Comparison of ENCODE assay signal across 22 cellular contexts in genomic region chr10:77590344-77591237, GRCh38. TPM values are rescaled to one million over a fixed set of nuclear protein-coding genes. Genes with fewer than 3 reads are reported as not detected.
DNase-seq lines count a peak whose midpoint lies in the region; ATAC-seq, FAIRE-seq and TF ChIP-seq lines count a peak whose summit lies in the region.
"Had no signal": no experiment of that assay in that cellular context is flagged by ENCODE, and none has a peak within 500 bp of the region (broad histone marks: within the 10 kb centered on the region; RNA-seq: fewer than 3 reads in every experiment).

No MANE protein-coding gene starts in this region.

- intact Hi-C loops in adrenal gland (cut with DNase I) = no loop called here
- intact Hi-C loops in left ventricle myocardium inferior (cut with micrococcal nuclease) = no loop called here
- intact Hi-C loops in sigmoid colon (cut with DNase I) = loop anchor here (5.0 kb wide), 2 partner anchors 42 to 413 kb away; no protein-coding TSS in a partner anchor
- intact Hi-C loops in prostate gland (cut with DNase I) = loop anchor here (5.0 kb wide), 1 partner anchor 47 kb away; the partner anchor contains the start of gene KCNMA1

- 78 to 83% (median 80%) methylated on average over 10 to 32 of the region's 32 CpGs for WGBS in adrenal gland, 4 donors
- 92 to 93% methylated on average over 32 of the region's 32 CpGs for WGBS in sigmoid colon, 2 donors
- 91% methylated on average over 32 of the region's 32 CpGs for WGBS in prostate gland

- H3K9me3 ChIP-seq in adrenal gland (replicated peaks in 1 of 3) (no peaks in the 10 kb centered on the region), left ventricle myocardium inferior (replicated peaks) (no peaks in the 10 kb centered on the region), sigmoid colon (no peaks in the 10 kb centered on the region), prostate gland (no peaks in the 10 kb centered on the region)
- H3K9me3 ChIP-seq: upper lobe of right lung had no signal

- H3K4me3 ChIP-seq in adrenal gland (no peak overlapping the region), left ventricle myocardium inferior (no peak overlapping the region), sigmoid colon (no peak overlapping the region), prostate gland (no peak overlapping the region)
- H3K4me3 ChIP-seq: SK-N-MC, upper lobe of right lung had no signal

- ATAC-seq in HG02970 (IDR thresholded peaks at IDR 0.05; ENCODE audit: low FRiP score, unreplicated experiment) = no peak
- ATAC-seq: activated naive CD4-positive, alpha-beta T cell treated with anti-CD3 and anti-CD28 coated beads, Interleukin-2, amount 50 U/mL, for 72 hours; upper lobe of right lung had no signal

- TF ChIP-seq CTCF in adrenal gland (IDR thresholded peaks at IDR 0.05) (no peak), left ventricle myocardium inferior (IDR thresholded peaks at IDR 0.05; ENCODE audit: borderline replicate concordance) (no peak), sigmoid colon (IDR thresholded peaks at IDR 0.05) (no peak), prostate gland (IDR thresholded peaks at IDR 0.05) (no peak), D721Med (IDR thresholded peaks at IDR 0.05; ENCODE audit: insufficient read depth, missing control alignments) (no peak)

- peaks cover 0 to 28% of the 10 kb centered on the region in 2 donors for H3K4me1 ChIP-seq in adrenal gland (replicated peaks in 1 of 2)
- peaks cover 9% of the 10 kb centered on the region for H3K4me1 ChIP-seq in left ventricle myocardium inferior
- H3K4me1 ChIP-seq in sigmoid colon = peaks cover 0 to 94% (median 83%) of the 10 kb centered on the region in 4 donors
- no peaks in the 10 kb centered on the region for H3K4me1 ChIP-seq in prostate gland (replicated peaks)
- H3K4me1 ChIP-seq: upper lobe of right lung had no signal

- H3K27ac ChIP-seq in adrenal gland = peak overlapping the region in 2 of 5 donors; percentile 6 to 21
- peak overlapping the region; percentile 36 for H3K27ac ChIP-seq in left ventricle myocardium inferior (replicated peaks)
- peak overlapping the region; percentile 86 to 90 (median 87) for H3K27ac ChIP-seq in sigmoid colon
- no peak overlapping the region for H3K27ac ChIP-seq in prostate gland
- H3K27ac ChIP-seq: SK-N-MC, upper lobe of right lung had no signal

- TF ChIP-seq POLR2A in adrenal gland (IDR thresholded peaks at IDR 0.05) (no peak), sigmoid colon (IDR thresholded peaks at IDR 0.05) (no peak), prostate gland (IDR thresholded peaks at IDR 0.05) (no peak)

- peak; percentile 33 for DNase-seq in DMS 273 treated with DMSO at 0.1 percent for 48 hours (lab: John Stamatoyannopoulos, UW)
- DNase-seq in adrenal gland = peak in 6 of 7 donors; percentile 42 to 80 (median 58)
- no peak for DNase-seq in left ventricle myocardium inferior
- DNase-seq in sigmoid colon = peak; percentile 86
- DNase-seq in prostate gland (ENCODE audit: low spot score) = no peak
- no peak for DNase-seq in D721Med (ENCODE audit: insufficient read length, low spot score)
- DNase-seq in NCI-H1105 treated with DMSO at 0.1 percent for 48 hours (lab: John Stamatoyannopoulos, UW) = no peak
- DNase-seq: activated CD4-positive, alpha-beta T cell treated with anti-CD3 and anti-CD28 coated beads, Interleukin-2, amount 10 ng/mL, durations not matched to agents 24 days and 14 days; C1 segment of cervical spinal cord; DMS153; effector memory CD4-positive, alpha-beta T cell; H9; NCI-H1417; NCI-H524 treated with DMSO at 0.1 percent for 48 hours; stimulated activated CD4-positive, alpha-beta T cell treated with anti-CD3 and anti-CD28 coated beads, Interleukin-12 subunit alpha, Interleukin-12 subunit beta, amount 100 ng/mL, for 4 hours; stimulated activated CD4-positive, alpha-beta T cell treated with anti-CD3 and anti-CD28 coated beads, Interleukin-4, amount 100 ng/mL, for 4 hours; T-helper 2 cell; upper lobe of right lung had no signal

- no peak for TF ChIP-seq EP300 in sigmoid colon (IDR thresholded peaks at IDR 0.05)

- H3K36me3 ChIP-seq in adrenal gland (replicated peaks in 1 of 2) = no peaks in the 10 kb centered on the region
- H3K36me3 ChIP-seq in left ventricle myocardium inferior = no peaks in the 10 kb centered on the region
- no peaks in the 10 kb centered on the region for H3K36me3 ChIP-seq in sigmoid colon
- H3K36me3 ChIP-seq in prostate gland = no peaks in the 10 kb centered on the region
- H3K36me3 ChIP-seq: upper lobe of right lung had no signal

- FAIRE-seq in D721Med (lab: Jason Lieb, UNC) = no peak
- FAIRE-seq: G401.6 had no signal

- H3K27me3 ChIP-seq in adrenal gland (no peaks in the 10 kb centered on the region), left ventricle myocardium inferior (ENCODE audit: low read depth) (peaks cover 7% of the 10 kb centered on the region), sigmoid colon (no peaks in the 10 kb centered on the region), prostate gland (replicated peaks; ENCODE audit: insufficient read depth) (no peaks in the 10 kb centered on the region)
- H3K27me3 ChIP-seq: upper lobe of right lung had no signal

RNA-seq across cellular contexts. Expression of gene KCNMA1, which starts 47.0 kb away (rescaled TPM):
- 10 to 100 TPM in 5 of 8 donors, 1 to 10 TPM in 3; 6.7 to 21.7 (median 13.2) TPM for total RNA-seq in adrenal gland
- 10 to 100 TPM in 2 of 3 donors, 1 to 10 TPM in 1; 6.4 to 17.3 (median 11.7) TPM for polyA plus RNA-seq in adrenal gland
- 1.8 TPM for total RNA-seq in left ventricle myocardium inferior
- total RNA-seq in sigmoid colon = 100 to 1,000 TPM; 256 to 427 (median 312) TPM
- 10 to 100 TPM; 15.3 to 25.3 (median 16.8) TPM for polyA plus RNA-seq in sigmoid colon
- 10 to 100 TPM; 29.1 to 37.9 TPM for total RNA-seq in prostate gland
- total RNA-seq: activated CD4-positive, alpha-beta T cell treated with anti-CD3 and anti-CD28 coated beads, Interleukin-2, amount 10 ng/mL, durations not matched to agents 24 days and 14 days; activated naive CD4-positive, alpha-beta T cell treated with anti-CD3 and anti-CD28 coated beads, Interleukin-2, amount 50 U/mL, for 72 hours had no signal

Comparison
In these comparisons a context has a peak if more than half of its experiments do, and no peak if none do; other contexts are left out.
1. DNase-seq: peak in DMS 273 treated with DMSO at 0.1 percent for 48 hours (single experiment), adrenal gland (6 of 7) and sigmoid colon (single experiment); none in left ventricle myocardium inferior (single experiment), prostate gland (single experiment), D721Med (single experiment) and NCI-H1105 treated with DMSO at 0.1 percent for 48 hours (single experiment).
2. H3K27ac ChIP-seq: peak in left ventricle myocardium inferior (single experiment) and sigmoid colon (4 of 4); none in prostate gland (0 of 2).
3. RNA of gene KCNMA1, which starts 47.0 kb away (total RNA-seq): 256 to 427 TPM in sigmoid colon; 29.1 to 37.9 TPM in prostate gland, 6.7 to 21.7 TPM in adrenal gland and 1.8 TPM in left ventricle myocardium inferior (single experiment); every median in the first group is over 4 times any median in the second.
4. intact Hi-C loops: an anchor here in sigmoid colon (5.0 kb wide) and prostate gland (5.0 kb wide); none called in adrenal gland and left ventricle myocardium inferior.